In the genomic region with DNA sequence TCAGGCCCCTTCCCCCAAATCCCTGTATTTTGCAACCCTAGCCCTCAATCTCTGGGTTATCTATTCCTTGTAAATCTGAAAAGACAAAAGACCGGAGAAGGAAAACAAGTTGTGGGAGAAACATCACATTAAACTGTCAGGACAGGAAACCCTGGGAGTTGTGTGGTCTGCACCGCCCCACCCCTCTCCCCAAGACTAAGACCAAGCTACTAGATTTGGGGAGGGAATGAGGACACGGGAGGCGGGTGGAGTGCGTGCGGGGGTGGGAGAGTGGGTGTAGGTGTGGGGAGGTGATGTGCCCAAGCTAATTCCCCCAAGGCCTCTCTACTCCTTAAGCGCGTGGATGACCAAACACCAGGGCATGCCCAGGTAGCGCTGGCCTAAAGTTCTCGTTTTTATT, we compare ENCODE assay signal across 10 cellular contexts. TPM values are rescaled to one million over a fixed set of nuclear protein-coding genes. Genes with fewer than 3 reads are reported as not detected.
DNase-seq lines count a peak whose midpoint lies in the region; TF ChIP-seq lines count a peak whose summit lies in the region.
"Had no signal": no experiment of that assay in that cellular context is flagged by ENCODE, and none has a peak within 500 bp of the region (broad histone marks: within the 10 kb centered on the region; RNA-seq: fewer than 3 reads in every experiment).

No MANE protein-coding gene starts in this region.

- H3K27me3 Mint-ChIP-seq in MCF 10A (ENCODE audit: insufficient read depth, unreplicated experiment), result peaks cover 40% of the 10 kb centered on the region
- peaks cover 55% of the 10 kb centered on the region for H3K27me3 Mint-ChIP-seq in dendritic cell treated with granulocyte-macrophage colony-stimulating factor and Interleukin-4, amounts not matched to agents 40 ng/mL and 50 ng/mL, for 4 days

- BruUV-seq in MCF 10A (replicated peaks; lab: Mats Ljungman, UMichigan), result no TSS peak
- no TSS peak for BruUV-seq in mammary epithelial cell (replicated peaks; lab: Mats Ljungman, UMichigan)

- H3K27ac ChIP-seq in mammary epithelial cell (ENCODE audit: insufficient read depth, low read depth, low read length), result no peak overlapping the region
- peak overlapping the region; percentile 27 for H3K27ac ChIP-seq in muscle layer of duodenum (ENCODE audit: low read length)
- no peak overlapping the region for H3K27ac ChIP-seq in urinary bladder (ENCODE audit: low read depth)

- H3K4me1 ChIP-seq in mammary epithelial cell (ENCODE audit: insufficient read depth, low read length) (peaks cover 7% of the 10 kb centered on the region), muscle layer of duodenum (ENCODE audit: control insufficient read depth in 1 of 2, insufficient read depth in 2 of 2, low read length in 2 of 2) (peaks cover 0 to 21% of the 10 kb centered on the region in 2 donors), urinary bladder (ENCODE audit: insufficient read depth) (no peaks in the 10 kb centered on the region)

- WGBS in mammary epithelial cell (ENCODE audit: low coverage, missing lambda C conversion rate), result 100% methylated on average over 5 of the region's 10 CpGs
- WGBS in urinary bladder, result 38% methylated on average over 10 of the region's 10 CpGs

- H3K79me2 ChIP-seq in mammary epithelial cell (ENCODE audit: insufficient read depth, low read length), result no peaks in the 10 kb centered on the region

- dilution Hi-C loops in mammary epithelial cell (cut with HindIII; ENCODE audit: low sequenced_read_pairs), result no loop called here

- TF ChIP-seq CTCF in MCF 10A (IDR thresholded peaks at IDR 0.05; ENCODE audit: unreplicated experiment) (no peak), mammary epithelial cell (conservative IDR thresholded peaks at IDR 0.05 in 1 of 2, IDR thresholded peaks at IDR 0.05 in 1 of 2; ENCODE audit: extremely low read depth in 1 of 2, insufficient read depth in 1 of 2, low read depth in 1 of 2, low read length in 2 of 2) (no peak)

- H3K4me2 ChIP-seq in mammary epithelial cell (ENCODE audit: insufficient read depth, low read depth, low read length), result no peak overlapping the region

- H3K27ac Mint-ChIP-seq in MCF 10A (ENCODE audit: low read depth, unreplicated experiment), result no peak overlapping the region
- H3K27ac Mint-ChIP-seq in dendritic cell treated with granulocyte-macrophage colony-stimulating factor and Interleukin-4, amounts not matched to agents 40 ng/mL and 50 ng/mL, for 4 days, result peak overlapping the region; percentile 32

- intact Hi-C loops in MCF 10A (cut with micrococcal nuclease), result no loop called here
- intact Hi-C loops in mammary epithelial cell (cut with micrococcal nuclease), result no loop called here
- intact Hi-C loops in dendritic cell treated with granulocyte-macrophage colony-stimulating factor and Interleukin-4, amounts not matched to agents 40 ng/mL and 50 ng/mL, for 4 days (cut with micrococcal nuclease), result no loop called here

- H3K9ac ChIP-seq in mammary epithelial cell (ENCODE audit: insufficient read depth, low read length), result no peak overlapping the region

- no peaks in the 10 kb centered on the region for H4K20me1 ChIP-seq in mammary epithelial cell (ENCODE audit: insufficient read depth, low read length)

- no peak overlapping the region for H2AFZ ChIP-seq in mammary epithelial cell (ENCODE audit: low read depth, low read length)

- no peaks in the 10 kb centered on the region for H3K9me3 Mint-ChIP-seq in MCF 10A (ENCODE audit: unreplicated experiment)
- no peaks in the 10 kb centered on the region for H3K9me3 Mint-ChIP-seq in dendritic cell treated with granulocyte-macrophage colony-stimulating factor and Interleukin-4, amounts not matched to agents 40 ng/mL and 50 ng/mL, for 4 days

- no peaks in the 10 kb centered on the region for H3K9me3 ChIP-seq in mammary epithelial cell (replicated peaks; ENCODE audit: insufficient read depth, low read length)
- H3K9me3 ChIP-seq in muscle layer of duodenum (ENCODE audit: control insufficient read depth in 1 of 2, low read length in 2 of 2), result no peaks in the 10 kb centered on the region

- CTCF ChIA-PET in MCF 10A (lab: Yijun Ruan, JAX) (interaction anchor here (0.7 kb wide), 1 partner anchor 11 kb away, joined by 3 read pairs; no protein-coding TSS in a partner anchor), mammary epithelial cell (lab: Charles Lee; ENCODE audit: low non-redundant PET) (no interaction called here)

- no peaks in the 10 kb centered on the region for H3K36me3 Mint-ChIP-seq in MCF 10A (ENCODE audit: insufficient read depth, unreplicated experiment)
- H3K36me3 Mint-ChIP-seq in dendritic cell treated with granulocyte-macrophage colony-stimulating factor and Interleukin-4, amounts not matched to agents 40 ng/mL and 50 ng/mL, for 4 days (ENCODE audit: low read depth), result no peaks in the 10 kb centered on the region

- H3K4me3 ChIP-seq in mammary epithelial cell (replicated peaks in 1 of 3; ENCODE audit: insufficient read depth in 1 of 3, low read depth in 2 of 3, low read length in 3 of 3), result no peak overlapping the region
- H3K4me3 ChIP-seq in muscle layer of duodenum (ENCODE audit: low read depth in 1 of 2, low read length in 2 of 2), result peak overlapping the region; percentile 50 to 77
- peak overlapping the region; percentile 97 for H3K4me3 ChIP-seq in urinary bladder (ENCODE audit: low read depth, low read length)

- H3K4me3 Mint-ChIP-seq in MCF 10A (ENCODE audit: unreplicated experiment), result peak overlapping the region; percentile 18
- peak overlapping the region; percentile 71 for H3K4me3 Mint-ChIP-seq in dendritic cell treated with granulocyte-macrophage colony-stimulating factor and Interleukin-4, amounts not matched to agents 40 ng/mL and 50 ng/mL, for 4 days

- peaks cover 6% of the 10 kb centered on the region for H3K4me1 Mint-ChIP-seq in MCF 10A (ENCODE audit: insufficient read depth, unreplicated experiment)
- peaks cover 50% of the 10 kb centered on the region for H3K4me1 Mint-ChIP-seq in dendritic cell treated with granulocyte-macrophage colony-stimulating factor and Interleukin-4, amounts not matched to agents 40 ng/mL and 50 ng/mL, for 4 days (ENCODE audit: low read depth)

- peaks cover 5% of the 10 kb centered on the region for H3K27me3 ChIP-seq in mammary epithelial cell (ENCODE audit: insufficient read depth, low read length)
- H3K27me3 ChIP-seq in muscle layer of duodenum (ENCODE audit: low read depth, low read length), result no peaks in the 10 kb centered on the region

- in situ Hi-C loops in mammary epithelial cell (cut with MboI; ENCODE audit: low sequenced_read_pairs in 2 of 2), result no loop called here

- DNase-seq in MCF 10A (ENCODE audit: unreplicated experiment) (no peak), mammary epithelial cell (no peak), epidermal melanocyte (ENCODE audit: insufficient read length, low spot score) (no peak), hepatic stellate cell (ENCODE audit: low spot score) (no peak), NCI-H526 (lab: John Stamatoyannopoulos, UW) (no peak)
- DNase-seq: stimulated activated CD4-positive, alpha-beta T cell treated with anti-CD3 and anti-CD28 coated beads, Interleukin-15, amount 100 ng/mL, for 24 hours; T-helper 9 cell had no signal

- H3K36me3 ChIP-seq in mammary epithelial cell (ENCODE audit: insufficient read depth, low read length) (no peaks in the 10 kb centered on the region), muscle layer of duodenum (ENCODE audit: control insufficient read depth in 1 of 2, insufficient read depth in 2 of 2, low read length in 2 of 2) (no peaks in the 10 kb centered on the region), urinary bladder (ENCODE audit: insufficient read depth) (no peaks in the 10 kb centered on the region)

- POLR2A ChIA-PET in MCF 10A (lab: Yijun Ruan, JAX), result interaction anchor here (0.7 kb wide), 1 partner anchor 12 kb away, joined by 3 read pairs; no protein-coding TSS in a partner anchor

RNA-seq across cellular contexts. Expression of a gene that starts 1.3 kb away (rescaled TPM):
- 0.25 and 0.26 TPM in 2 replicates for total RNA-seq in MCF 10A (2022)
- total RNA-seq in mammary epithelial cell, result under 1 TPM; 0.17 to 0.21 TPM
- 0.11 TPM for polyA plus RNA-seq in mammary epithelial cell
- 17.6 TPM for polyA minus RNA-seq in mammary epithelial cell
- total RNA-seq in urinary bladder, result 52.0 TPM
- 35.2 TPM for polyA plus RNA-seq in urinary bladder

Comparison
In these comparisons a context has a peak if more than half of its experiments do, and no peak if none do; other contexts are left out.
1. H3K4me3 ChIP-seq: peak in muscle layer of duodenum (2 of 2) and urinary bladder (single experiment); none in mammary epithelial cell (0 of 3).
2. RNA of a gene that starts 1.3 kb away (total RNA-seq): 52.0 TPM in urinary bladder (single experiment); 0.25 to 0.26 TPM in MCF 10A and 0.17 to 0.21 TPM in mammary epithelial cell; every median in the first group is over 10 times any median in the second.